Comparison of ENCODE assay signal across 26 cellular contexts in genomic region chr10:67452892-67453291, GRCh38.
DNase-seq lines count a peak whose midpoint lies in the region; ATAC-seq and TF ChIP-seq lines count a peak whose summit lies in the region.
"Had no signal": no experiment of that assay in that cellular context is flagged by ENCODE, and none has a peak within 500 bp of the region (broad histone marks: within the 10 kb centered on the region; RNA-seq: fewer than 3 reads in every experiment).

No MANE protein-coding gene starts in this region.

- H3K4me1 ChIP-seq in cardiac muscle cell (ENCODE audit: low read depth) (peaks cover 11% of the 10 kb centered on the region), heart right ventricle (peaks cover 0 to 9% (median 0%) of the 10 kb centered on the region in 9 donors)
- H3K4me1 ChIP-seq: BE2C, BLaER1 had no signal

- H3K4me3 ChIP-seq in cardiac muscle cell (no peak overlapping the region), heart right ventricle (no peak overlapping the region)
- H3K4me3 ChIP-seq: BLaER1, GM12878 had no signal

- ATAC-seq in heart right ventricle (peak in 2 of 8 donors; percentile 52 to 69), left cardiac atrium (peak in 1 of 2 donors; percentile 42), left ventricle myocardium superior (peak; percentile 88)
- no peak for ATAC-seq in activated naive CD4-positive, alpha-beta T cell treated with anti-CD3 and anti-CD28 coated beads, Interleukin-2, amount 50 U/mL, for 72 hours
- ATAC-seq: GM12878 had no signal

- H3K27me3 ChIP-seq in cardiac muscle cell (no peaks in the 10 kb centered on the region), heart right ventricle (no peaks in the 10 kb centered on the region)
- H3K27me3 ChIP-seq: BE2C, BLaER1 had no signal

- H3K27ac ChIP-seq in cardiac muscle cell (peak overlapping the region; percentile 18), heart right ventricle (no peak overlapping the region)
- H3K27ac ChIP-seq: BLaER1 had no signal

- TF ChIP-seq CTCF in cardiac muscle cell (IDR thresholded peaks at IDR 0.05; ENCODE audit: low read depth, low read length): no peak
- TF ChIP-seq CTCF in heart right ventricle (IDR thresholded peaks at IDR 0.05): no peak

- H3K9me3 Mint-ChIP-seq in activated naive CD4-positive, alpha-beta T cell treated with anti-CD3 and anti-CD28 coated beads, Interleukin-2, amount 50 U/mL, for 72 hours: peaks cover 4 to 13% of the 10 kb centered on the region in 2 donors

- intact Hi-C loops in cardiac septum (cut with DNase I) (no loop called here), heart right ventricle (cut with DNase I) (no loop called here), left cardiac atrium (cut with DNase I) (no loop called here), left ventricle myocardium superior (cut with micrococcal nuclease) (no loop called here)

- H3K27ac Mint-ChIP-seq in activated naive CD4-positive, alpha-beta T cell treated with anti-CD3 and anti-CD28 coated beads, Interleukin-2, amount 50 U/mL, for 72 hours: no peak overlapping the region
- H3K27ac Mint-ChIP-seq: CD14-positive monocyte; CD4-positive, alpha-beta memory T cell; CD4-positive, CD25-positive, alpha-beta regulatory T cell; CD8-positive, alpha-beta memory T cell had no signal

- 13 to 43% methylated on average over 1 of the region's 1 CpG for WGBS in heart right ventricle, 2 donors

- no peaks in the 10 kb centered on the region for H3K9me3 ChIP-seq in cardiac muscle cell (ENCODE audit: low read depth)
- peaks cover 0 to 20% (median 3%) of the 10 kb centered on the region in 11 donors for H3K9me3 ChIP-seq in heart right ventricle
- H3K9me3 ChIP-seq: BE2C, BLaER1 had no signal

- H3K36me3 Mint-ChIP-seq in activated naive CD4-positive, alpha-beta T cell treated with anti-CD3 and anti-CD28 coated beads, Interleukin-2, amount 50 U/mL, for 72 hours: peaks cover 0 to 5% of the 10 kb centered on the region in 2 donors
- H3K36me3 Mint-ChIP-seq: CD14-positive monocyte; CD4-positive, CD25-positive, alpha-beta regulatory T cell; CD8-positive, alpha-beta memory T cell had no signal

- H3K36me3 ChIP-seq in cardiac muscle cell (no peaks in the 10 kb centered on the region), heart right ventricle (no peaks in the 10 kb centered on the region)
- H3K36me3 ChIP-seq: BE2C, BLaER1 had no signal

- DNase-seq in cardiac muscle cell (ENCODE audit: low read depth in 1 of 2, low spot score in 1 of 2): peak in 1 of 2 donors; percentile 29
- no peak for DNase-seq in cardiac septum (ENCODE audit: low spot score)
- peak; percentile 10 to 32 for DNase-seq in heart right ventricle
- DNase-seq in left cardiac atrium: peak; percentile 17
- peak; percentile 74 for DNase-seq in left ventricle myocardium superior
- no peak for DNase-seq in activated naive CD4-positive, alpha-beta T cell treated with anti-CD3 and anti-CD28 coated beads, Interleukin-2, amount 50 U/mL, for 72 hours (ENCODE audit: low spot score in 2 of 2)
- no peak for DNase-seq in NCI-H146 treated with DMSO at 0.1 percent for 48 hours (lab: John Stamatoyannopoulos, UW; ENCODE audit: unreplicated experiment)
- no peak for DNase-seq in stimulated activated CD4-positive, alpha-beta T cell treated with anti-CD3 and anti-CD28 coated beads, Interleukin-4, amount 100 ng/mL, for 4 hours
- DNase-seq: 8988T; ACHN; BE2C; C1 segment of cervical spinal cord; CD4-positive, alpha-beta memory T cell; CD4-positive, CD25-positive, alpha-beta regulatory T cell; CD8-positive, alpha-beta memory T cell; COR-L47; DMS 273 treated with DMSO at 0.1 percent for 48 hours; DMS153; DMS53; DMS79; DND-41; EL; GDM1 had no signal

Comparison
In these comparisons a context has a peak if more than half of its experiments do, and no peak if none do; other contexts are left out.
1. DNase-seq: peak in heart right ventricle (2 of 2), left cardiac atrium (single experiment) and left ventricle myocardium superior (single experiment); none in cardiac septum (single experiment), activated naive CD4-positive, alpha-beta T cell treated with anti-CD3 and anti-CD28 coated beads, Interleukin-2, amount 50 U/mL, for 72 hours (0 of 2), NCI-H146 treated with DMSO at 0.1 percent for 48 hours (single experiment) and stimulated activated CD4-positive, alpha-beta T cell treated with anti-CD3 and anti-CD28 coated beads, Interleukin-4, amount 100 ng/mL, for 4 hours (0 of 2).